ENCODE assay signal across 1 cellular context in the genomic region with DNA sequence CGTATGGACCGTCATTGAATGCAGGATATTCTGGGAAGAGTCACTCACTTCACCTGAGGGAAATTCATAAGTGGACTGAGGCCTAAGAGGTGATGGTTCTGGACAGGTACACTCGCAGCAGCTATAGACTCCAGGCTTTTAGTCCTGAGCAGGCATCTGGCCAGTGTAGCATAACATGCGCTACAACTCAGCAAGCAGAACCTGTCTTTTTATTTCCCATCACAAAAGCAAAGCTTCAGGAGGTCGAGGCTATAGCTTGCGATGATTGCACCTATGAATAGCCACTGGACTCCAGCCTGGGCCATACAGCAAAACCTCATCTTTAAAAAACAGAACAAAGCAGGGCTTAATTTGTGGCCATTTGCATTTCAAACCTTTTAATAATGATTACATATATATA.
TF ChIP-seq lines count a peak whose summit lies in the region.

No MANE protein-coding gene starts in this region.

TF ChIP-seq in GM23338, 12 proteins besides CTCF, POLR2A, EP300 and RAD21 (continued from another document):
- TF ChIP-seq, protein P1, sequence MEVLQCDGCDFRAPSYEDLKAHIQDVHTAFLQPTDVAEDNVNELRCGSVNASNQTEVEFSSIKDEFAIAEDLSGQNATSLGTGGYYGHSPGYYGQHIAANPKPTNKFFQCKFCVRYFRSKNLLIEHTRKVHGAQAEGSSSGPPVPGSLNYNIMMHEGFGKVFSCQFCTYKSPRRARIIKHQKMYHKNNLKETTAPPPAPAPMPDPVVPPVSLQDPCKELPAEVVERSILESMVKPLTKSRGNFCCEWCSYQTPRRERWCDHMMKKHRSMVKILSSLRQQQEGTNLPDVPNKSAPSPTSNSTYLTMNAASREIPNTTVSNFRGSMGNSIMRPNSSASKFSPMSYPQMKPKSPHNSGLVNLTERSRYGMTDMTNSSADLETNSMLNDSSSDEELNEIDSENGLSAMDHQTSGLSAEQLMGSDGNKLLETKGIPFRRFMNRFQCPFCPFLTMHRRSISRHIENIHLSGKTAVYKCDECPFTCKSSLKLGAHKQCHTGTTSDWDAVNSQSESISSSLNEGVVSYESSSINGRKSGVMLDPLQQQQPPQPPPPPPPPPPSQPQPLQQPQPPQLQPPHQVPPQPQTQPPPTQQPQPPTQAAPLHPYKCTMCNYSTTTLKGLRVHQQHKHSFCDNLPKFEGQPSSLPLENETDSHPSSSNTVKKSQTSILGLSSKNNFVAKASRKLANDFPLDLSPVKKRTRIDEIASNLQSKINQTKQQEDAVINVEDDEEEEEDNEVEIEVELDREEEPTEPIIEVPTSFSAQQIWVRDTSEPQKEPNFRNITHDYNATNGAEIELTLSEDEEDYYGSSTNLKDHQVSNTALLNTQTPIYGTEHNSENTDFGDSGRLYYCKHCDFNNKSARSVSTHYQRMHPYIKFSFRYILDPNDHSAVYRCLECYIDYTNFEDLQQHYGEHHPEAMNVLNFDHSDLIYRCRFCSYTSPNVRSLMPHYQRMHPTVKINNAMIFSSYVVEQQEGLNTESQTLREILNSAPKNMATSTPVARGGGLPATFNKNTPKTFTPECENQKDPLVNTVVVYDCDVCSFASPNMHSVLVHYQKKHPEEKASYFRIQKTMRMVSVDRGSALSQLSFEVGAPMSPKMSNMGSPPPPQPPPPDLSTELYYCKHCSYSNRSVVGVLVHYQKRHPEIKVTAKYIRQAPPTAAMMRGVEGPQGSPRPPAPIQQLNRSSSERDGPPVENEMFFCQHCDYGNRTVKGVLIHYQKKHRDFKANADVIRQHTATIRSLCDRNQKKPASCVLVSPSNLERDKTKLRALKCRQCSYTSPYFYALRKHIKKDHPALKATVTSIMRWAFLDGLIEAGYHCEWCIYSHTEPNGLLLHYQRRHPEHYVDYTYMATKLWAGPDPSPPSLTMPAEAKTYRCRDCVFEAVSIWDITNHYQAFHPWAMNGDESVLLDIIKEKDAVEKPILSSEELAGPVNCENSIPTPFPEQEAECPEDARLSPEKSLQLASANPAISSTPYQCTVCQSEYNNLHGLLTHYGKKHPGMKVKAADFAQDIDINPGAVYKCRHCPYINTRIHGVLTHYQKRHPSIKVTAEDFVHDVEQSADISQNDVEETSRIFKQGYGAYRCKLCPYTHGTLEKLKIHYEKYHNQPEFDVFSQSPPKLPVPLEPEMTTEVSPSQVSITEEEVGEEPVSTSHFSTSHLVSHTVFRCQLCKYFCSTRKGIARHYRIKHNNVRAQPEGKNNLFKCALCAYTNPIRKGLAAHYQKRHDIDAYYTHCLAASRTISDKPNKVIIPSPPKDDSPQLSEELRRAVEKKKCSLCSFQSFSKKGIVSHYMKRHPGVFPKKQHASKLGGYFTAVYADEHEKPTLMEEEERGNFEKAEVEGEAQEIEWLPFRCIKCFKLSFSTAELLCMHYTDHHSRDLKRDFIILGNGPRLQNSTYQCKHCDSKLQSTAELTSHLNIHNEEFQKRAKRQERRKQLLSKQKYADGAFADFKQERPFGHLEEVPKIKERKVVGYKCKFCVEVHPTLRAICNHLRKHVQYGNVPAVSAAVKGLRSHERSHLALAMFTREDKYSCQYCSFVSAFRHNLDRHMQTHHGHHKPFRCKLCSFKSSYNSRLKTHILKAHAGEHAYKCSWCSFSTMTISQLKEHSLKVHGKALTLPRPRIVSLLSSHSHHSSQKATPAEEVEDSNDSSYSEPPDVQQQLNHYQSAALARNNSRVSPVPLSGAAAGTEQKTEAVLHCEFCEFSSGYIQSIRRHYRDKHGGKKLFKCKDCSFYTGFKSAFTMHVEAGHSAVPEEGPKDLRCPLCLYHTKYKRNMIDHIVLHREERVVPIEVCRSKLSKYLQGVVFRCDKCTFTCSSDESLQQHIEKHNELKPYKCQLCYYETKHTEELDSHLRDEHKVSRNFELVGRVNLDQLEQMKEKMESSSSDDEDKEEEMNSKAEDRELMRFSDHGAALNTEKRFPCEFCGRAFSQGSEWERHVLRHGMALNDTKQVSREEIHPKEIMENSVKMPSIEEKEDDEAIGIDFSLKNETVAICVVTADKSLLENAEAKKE (CRISPR knock-in tag; IDR thresholded peaks at IDR 0.05): no peak
- TF ChIP-seq EZH2 (IDR thresholded peaks at IDR 0.05; ENCODE audit: low read depth, unreplicated experiment): no peak
- TF ChIP-seq ZNF331 (CRISPR knock-in tag; IDR thresholded peaks at IDR 0.05; ENCODE audit: low read depth): no peak
- no peak for TF ChIP-seq JUNB (IDR thresholded peaks at IDR 0.05; ENCODE audit: unreplicated experiment)
- TF ChIP-seq EZH2phosphoT487 (IDR thresholded peaks at IDR 0.05; ENCODE audit: unreplicated experiment): no peak
- TF ChIP-seq, protein P2, sequence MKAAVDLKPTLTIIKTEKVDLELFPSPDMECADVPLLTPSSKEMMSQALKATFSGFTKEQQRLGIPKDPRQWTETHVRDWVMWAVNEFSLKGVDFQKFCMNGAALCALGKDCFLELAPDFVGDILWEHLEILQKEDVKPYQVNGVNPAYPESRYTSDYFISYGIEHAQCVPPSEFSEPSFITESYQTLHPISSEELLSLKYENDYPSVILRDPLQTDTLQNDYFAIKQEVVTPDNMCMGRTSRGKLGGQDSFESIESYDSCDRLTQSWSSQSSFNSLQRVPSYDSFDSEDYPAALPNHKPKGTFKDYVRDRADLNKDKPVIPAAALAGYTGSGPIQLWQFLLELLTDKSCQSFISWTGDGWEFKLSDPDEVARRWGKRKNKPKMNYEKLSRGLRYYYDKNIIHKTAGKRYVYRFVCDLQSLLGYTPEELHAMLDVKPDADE (IDR thresholded peaks at IDR 0.05): no peak
- TF ChIP-seq, protein P3, sequence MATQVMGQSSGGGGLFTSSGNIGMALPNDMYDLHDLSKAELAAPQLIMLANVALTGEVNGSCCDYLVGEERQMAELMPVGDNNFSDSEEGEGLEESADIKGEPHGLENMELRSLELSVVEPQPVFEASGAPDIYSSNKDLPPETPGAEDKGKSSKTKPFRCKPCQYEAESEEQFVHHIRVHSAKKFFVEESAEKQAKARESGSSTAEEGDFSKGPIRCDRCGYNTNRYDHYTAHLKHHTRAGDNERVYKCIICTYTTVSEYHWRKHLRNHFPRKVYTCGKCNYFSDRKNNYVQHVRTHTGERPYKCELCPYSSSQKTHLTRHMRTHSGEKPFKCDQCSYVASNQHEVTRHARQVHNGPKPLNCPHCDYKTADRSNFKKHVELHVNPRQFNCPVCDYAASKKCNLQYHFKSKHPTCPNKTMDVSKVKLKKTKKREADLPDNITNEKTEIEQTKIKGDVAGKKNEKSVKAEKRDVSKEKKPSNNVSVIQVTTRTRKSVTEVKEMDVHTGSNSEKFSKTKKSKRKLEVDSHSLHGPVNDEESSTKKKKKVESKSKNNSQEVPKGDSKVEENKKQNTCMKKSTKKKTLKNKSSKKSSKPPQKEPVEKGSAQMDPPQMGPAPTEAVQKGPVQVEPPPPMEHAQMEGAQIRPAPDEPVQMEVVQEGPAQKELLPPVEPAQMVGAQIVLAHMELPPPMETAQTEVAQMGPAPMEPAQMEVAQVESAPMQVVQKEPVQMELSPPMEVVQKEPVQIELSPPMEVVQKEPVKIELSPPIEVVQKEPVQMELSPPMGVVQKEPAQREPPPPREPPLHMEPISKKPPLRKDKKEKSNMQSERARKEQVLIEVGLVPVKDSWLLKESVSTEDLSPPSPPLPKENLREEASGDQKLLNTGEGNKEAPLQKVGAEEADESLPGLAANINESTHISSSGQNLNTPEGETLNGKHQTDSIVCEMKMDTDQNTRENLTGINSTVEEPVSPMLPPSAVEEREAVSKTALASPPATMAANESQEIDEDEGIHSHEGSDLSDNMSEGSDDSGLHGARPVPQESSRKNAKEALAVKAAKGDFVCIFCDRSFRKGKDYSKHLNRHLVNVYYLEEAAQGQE (IDR thresholded peaks at IDR 0.05; ENCODE audit: unreplicated experiment): no peak
- TF ChIP-seq ZNF114 (CRISPR knock-in tag; IDR thresholded peaks at IDR 0.05): no peak
- TF ChIP-seq POLR2AphosphoS5 (IDR thresholded peaks at IDR 0.05; ENCODE audit: low read depth): no peak
- TF ChIP-seq NANOG (IDR thresholded peaks at IDR 0.05; ENCODE audit: borderline replicate concordance): no peak
- no peak for TF ChIP-seq CREB1 (CRISPR knock-in tag; IDR thresholded peaks at IDR 0.05; ENCODE audit: low read depth)
